ENCODE assay signal across 18 cellular contexts in genomic region chr10:43058716-43059335, GRCh38. TPM values are rescaled to one million over a fixed set of nuclear protein-coding genes. Genes with fewer than 3 reads are reported as not detected.
DNase-seq lines count a peak whose midpoint lies in the region; ATAC-seq and TF ChIP-seq lines count a peak whose summit lies in the region.
"Had no signal": no experiment of that assay in that cellular context is flagged by ENCODE, and none has a peak within 500 bp of the region (broad histone marks: within the 10 kb centered on the region; RNA-seq: fewer than 3 reads in every experiment).

No MANE protein-coding gene starts in this region.

- H3K27ac ChIP-seq in psoas muscle, result no peak overlapping the region

- intact Hi-C loops in left ventricle myocardium superior (cut with micrococcal nuclease) (no loop called here), psoas muscle (cut with DNase I) (no loop called here)

- H3K4me1 ChIP-seq in BE2C (peaks cover 60% of the 10 kb centered on the region), psoas muscle (no peaks in the 10 kb centered on the region)

- no peak overlapping the region for H3K4me3 ChIP-seq in BE2C (ENCODE audit: low read depth, low read length)
- H3K4me3 ChIP-seq in psoas muscle, result no peak overlapping the region

- 91 to 92% (median 91%) methylated on average over 13 of the region's 13 CpGs for WGBS in psoas muscle, 3 donors

- H3K9me3 ChIP-seq in BE2C, result no peaks in the 10 kb centered on the region
- no peaks in the 10 kb centered on the region for H3K9me3 ChIP-seq in psoas muscle

- no peaks in the 10 kb centered on the region for H3K27me3 ChIP-seq in BE2C
- no peaks in the 10 kb centered on the region for H3K27me3 ChIP-seq in psoas muscle (ENCODE audit: insufficient read depth in 3 of 3, low read length in 2 of 3)

- no peaks in the 10 kb centered on the region for H3K9me3 Mint-ChIP-seq in activated naive CD8-positive, alpha-beta T cell treated with anti-CD3 and anti-CD28 coated beads, Interleukin-2, amount 10 ng/mL, durations not matched to agents 7 days and 5 days
- H3K9me3 Mint-ChIP-seq in activated naive CD8-positive, alpha-beta T cell treated with anti-CD3 and anti-CD28 coated beads, Interleukin-2, amount 50 U/mL, for 24 hours, result no peaks in the 10 kb centered on the region

- no peaks in the 10 kb centered on the region for H3K36me3 Mint-ChIP-seq in activated naive CD8-positive, alpha-beta T cell treated with anti-CD3 and anti-CD28 coated beads, Interleukin-2, amount 10 ng/mL, durations not matched to agents 7 days and 5 days
- no peaks in the 10 kb centered on the region for H3K36me3 Mint-ChIP-seq in activated naive CD8-positive, alpha-beta T cell treated with anti-CD3 and anti-CD28 coated beads, Interleukin-2, amount 50 U/mL, for 24 hours (ENCODE audit: low read depth)
- H3K36me3 Mint-ChIP-seq: CD14-positive monocyte had no signal

- H3K4me3 Mint-ChIP-seq in activated naive CD8-positive, alpha-beta T cell treated with anti-CD3 and anti-CD28 coated beads, Interleukin-2, amount 10 ng/mL, durations not matched to agents 7 days and 5 days, result no peak overlapping the region
- H3K4me3 Mint-ChIP-seq in activated naive CD8-positive, alpha-beta T cell treated with anti-CD3 and anti-CD28 coated beads, Interleukin-2, amount 50 U/mL, for 24 hours, result no peak overlapping the region
- H3K4me3 Mint-ChIP-seq: CD14-positive monocyte had no signal

- TF ChIP-seq CTCF in BE2C (IDR thresholded peaks at IDR 0.05; ENCODE audit: low read depth, low read length), result no peak
- no peak for TF ChIP-seq CTCF in psoas muscle (IDR thresholded peaks at IDR 0.05)

- POLR2A ChIA-PET in activated naive CD8-positive, alpha-beta T cell treated with anti-CD3 and anti-CD28 coated beads, Interleukin-2, amount 10 ng/mL, durations not matched to agents 7 days and 5 days (lab: Charles Lee), result no interaction called here

- ATAC-seq in activated naive CD8-positive, alpha-beta T cell treated with anti-CD3 and anti-CD28 coated beads, Interleukin-2, amount 10 ng/mL, durations not matched to agents 7 days and 5 days (ENCODE audit: low read depth), result no peak
- no peak for ATAC-seq in activated naive CD8-positive, alpha-beta T cell treated with anti-CD3 and anti-CD28 coated beads, Interleukin-2, amount 50 U/mL, for 24 hours
- ATAC-seq in left ventricle myocardium superior (no peak), psoas muscle (no peak), GM21528 (IDR thresholded peaks at IDR 0.05; ENCODE audit: low FRiP score, unreplicated experiment) (no peak), HG03432 (IDR thresholded peaks at IDR 0.05; ENCODE audit: unreplicated experiment) (no peak)

- no peak overlapping the region for H3K27ac Mint-ChIP-seq in activated naive CD8-positive, alpha-beta T cell treated with anti-CD3 and anti-CD28 coated beads, Interleukin-2, amount 10 ng/mL, durations not matched to agents 7 days and 5 days
- H3K27ac Mint-ChIP-seq in activated naive CD8-positive, alpha-beta T cell treated with anti-CD3 and anti-CD28 coated beads, Interleukin-2, amount 50 U/mL, for 24 hours, result no peak overlapping the region
- H3K27ac Mint-ChIP-seq: CD14-positive monocyte had no signal

- H3K36me3 ChIP-seq in BE2C, result no peaks in the 10 kb centered on the region
- no peaks in the 10 kb centered on the region for H3K36me3 ChIP-seq in psoas muscle (ENCODE audit: insufficient read depth in 1 of 2, low read depth in 1 of 2)

- H3K4me1 Mint-ChIP-seq in activated naive CD8-positive, alpha-beta T cell treated with anti-CD3 and anti-CD28 coated beads, Interleukin-2, amount 10 ng/mL, durations not matched to agents 7 days and 5 days, result no peaks in the 10 kb centered on the region
- H3K4me1 Mint-ChIP-seq in activated naive CD8-positive, alpha-beta T cell treated with anti-CD3 and anti-CD28 coated beads, Interleukin-2, amount 50 U/mL, for 24 hours, result no peaks in the 10 kb centered on the region
- H3K4me1 Mint-ChIP-seq: CD14-positive monocyte had no signal

- DNase-seq in activated naive CD8-positive, alpha-beta T cell treated with anti-CD3 and anti-CD28 coated beads, Interleukin-2, amount 10 ng/mL, durations not matched to agents 7 days and 5 days, result peak; percentile 11
- DNase-seq in activated naive CD8-positive, alpha-beta T cell treated with anti-CD3 and anti-CD28 coated beads, Interleukin-2, amount 50 U/mL, for 24 hours, result no peak
- DNase-seq in BE2C (peak; percentile 8), left ventricle myocardium superior (peak; percentile 22), psoas muscle (peak; percentile 2 to 20)
- DNase-seq: 8988T, GOT3, Kasumi-1, NCI-H1694 treated with DMSO at 0.1 percent for 48 hours, NCI-H2081 treated with DMSO at 0.1 percent for 48 hours, NCI-H446, NCI-H526, OCI-M1 had no signal

- H3K27me3 Mint-ChIP-seq in activated naive CD8-positive, alpha-beta T cell treated with anti-CD3 and anti-CD28 coated beads, Interleukin-2, amount 10 ng/mL, durations not matched to agents 7 days and 5 days, result peaks cover 9% of the 10 kb centered on the region
- peaks cover 10% of the 10 kb centered on the region for H3K27me3 Mint-ChIP-seq in activated naive CD8-positive, alpha-beta T cell treated with anti-CD3 and anti-CD28 coated beads, Interleukin-2, amount 50 U/mL, for 24 hours

RNA-seq across cellular contexts. Expression of gene RET, which starts 18.0 kb away (rescaled TPM):
- total RNA-seq in activated naive CD8-positive, alpha-beta T cell treated with anti-CD3 and anti-CD28 coated beads, Interleukin-2, amount 10 ng/mL, durations not matched to agents 7 days and 5 days, result under 1 TPM in 1 of 2 experiments, not detected in 1; 0.22 TPM
- 310 TPM for polyA plus RNA-seq in BE2C (2012; ENCODE audit: insufficient read depth, insufficient read length, low read depth)
- total RNA-seq in left ventricle myocardium superior, result 8.4 TPM
- 1 to 10 TPM in 1 of 4 donors, under 1 TPM in 3; 0.49 to 2.6 (median 0.61) TPM for total RNA-seq in psoas muscle
- under 1 TPM; 0.35 to 0.75 (median 0.51) TPM for polyA plus RNA-seq in psoas muscle
- total RNA-seq: MCF 10A, SK-MEL-5 had no signal
